Comparison of ENCODE assay signal across 9 cellular contexts in genomic region chr1:180343931-180344406, GRCh38.
A peak's percentile ranks its signal among the peaks of the same experiment; 100 is the strongest.
DNase-seq lines count a peak whose midpoint lies in the region; ATAC-seq, FAIRE-seq and TF ChIP-seq lines count a peak whose summit lies in the region.
"Had no signal": no experiment of that assay in that cellular context is flagged by ENCODE, and none has a peak within 500 bp of the region (broad histone marks: within the 10 kb centered on the region; RNA-seq: fewer than 3 reads in every experiment).

No MANE protein-coding gene starts in this region.

- H3K36me3 ChIP-seq in cardiac muscle cell (no peaks in the 10 kb centered on the region), SK-N-SH (replicated peaks in 1 of 2; ENCODE audit: control insufficient read depth in 1 of 2, insufficient read depth in 2 of 2, low read length in 1 of 2) (no peaks in the 10 kb centered on the region), pancreas (no peaks in the 10 kb centered on the region)

- CTCF ChIA-PET in SK-N-SH (lab: Yijun Ruan, JAX), result no interaction called here

- no peak for TF ChIP-seq RAD21 in SK-N-SH (IDR thresholded peaks at IDR 0.05; ENCODE audit: low read length)

- H3K27me3 ChIP-seq in cardiac muscle cell (no peaks in the 10 kb centered on the region), SK-N-SH (ENCODE audit: insufficient read depth) (no peaks in the 10 kb centered on the region), pancreas (no peaks in the 10 kb centered on the region)

- no peak overlapping the region for H3K4me2 ChIP-seq in SK-N-SH

- H3K9me3 Mint-ChIP-seq in activated T-cell treated with anti-CD3 and anti-CD28 coated beads, Interleukin-2, amount 50 U/mL, for 72 hours, result peaks cover 6% of the 10 kb centered on the region in 2 donors

- POLR2A ChIA-PET in SK-N-SH (lab: Yijun Ruan, JAX), result no interaction called here

- no peaks in the 10 kb centered on the region; the same call in 1 of the 2 replicates for H4K20me1 ChIP-seq in SK-N-SH (ENCODE audit: insufficient read depth)

- H3K9me3 ChIP-seq in cardiac muscle cell (ENCODE audit: low read depth), result no peaks in the 10 kb centered on the region
- no peaks in the 10 kb centered on the region for H3K9me3 ChIP-seq in SK-N-SH
- H3K9me3 ChIP-seq in pancreas, result no peaks in the 10 kb centered on the region

- no peak overlapping the region for H2AFZ ChIP-seq in SK-N-SH (ENCODE audit: low read depth)

- TF ChIP-seq CTCF in cardiac muscle cell (IDR thresholded peaks at IDR 0.05; ENCODE audit: low read depth, low read length) (no peak), NB4 (IDR thresholded peaks at IDR 0.05; ENCODE audit: low read depth, low read length) (no peak), SK-N-SH (IDR thresholded peaks at IDR 0.05) (no peak), pancreas (IDR thresholded peaks at IDR 0.05) (no peak), omental fat pad (IDR thresholded peaks at IDR 0.05) (no peak)

- DNase-seq in cardiac muscle cell (ENCODE audit: low read depth in 1 of 2, low spot score in 1 of 2) (peak; percentile 47 to 65), Right ventricle myocardium inferior (ENCODE audit: missing footprints) (no peak), NB4 (ENCODE audit: low read depth) (peak; percentile 27), SK-N-SH (peak; percentile 24), pancreas (peak in 1 of 6 donors; percentile 27), omental fat pad (ENCODE audit: low spot score) (no peak)
- no peak for DNase-seq in activated CD4-positive, CD25-positive, alpha-beta regulatory T cell treated with anti-CD3 and anti-CD28 coated beads, Interleukin-2, amount 50 U/mL, for 72 hours
- no peak for DNase-seq in activated T-cell treated with anti-CD3 and anti-CD28 coated beads, Interleukin-2, amount 50 U/mL, for 72 hours

- H3K36me3 Mint-ChIP-seq in activated T-cell treated with anti-CD3 and anti-CD28 coated beads, Interleukin-2, amount 50 U/mL, for 72 hours (ENCODE audit: insufficient read depth in 2 of 2), result peaks cover 1 to 10% of the 10 kb centered on the region in 2 donors

- no peak overlapping the region for H3K9ac ChIP-seq in SK-N-SH

- H3K27me3 Mint-ChIP-seq in activated T-cell treated with anti-CD3 and anti-CD28 coated beads, Interleukin-2, amount 50 U/mL, for 72 hours (ENCODE audit: low read depth), result no peaks in the 10 kb centered on the region
- H3K27me3 Mint-ChIP-seq: B cell had no signal

- FAIRE-seq in pancreas (lab: Jason Lieb, UNC), result no peak

- no peak overlapping the region for H3K27ac Mint-ChIP-seq in activated T-cell treated with anti-CD3 and anti-CD28 coated beads, Interleukin-2, amount 50 U/mL, for 72 hours
- H3K27ac Mint-ChIP-seq: B cell had no signal

- no peak for TF ChIP-seq EP300 in SK-N-SH (IDR thresholded peaks at IDR 0.05; ENCODE audit: borderline replicate concordance in 1 of 2, low read depth in 1 of 2, low read length in 1 of 2)

- ATAC-seq in Right ventricle myocardium inferior, result no peak
- peak; percentile 35 to 79 (median 77) for ATAC-seq in pancreas
- no peak for ATAC-seq in omental fat pad (ENCODE audit: low FRiP score)
- no peak for ATAC-seq in activated T-cell treated with anti-CD3 and anti-CD28 coated beads, Interleukin-2, amount 50 U/mL, for 72 hours (replicated peaks in 1 of 2)

- H3F3A ChIP-seq in SK-N-SH (replicated peaks; ENCODE audit: insufficient read depth), result peaks cover 6% of the 10 kb centered on the region

- H3K4me3 ChIP-seq in cardiac muscle cell (no peak overlapping the region), NB4 (ENCODE audit: low read depth, low read length) (no peak overlapping the region), SK-N-SH (ENCODE audit: low read depth in 2 of 2, low read length in 1 of 2) (no peak overlapping the region), pancreas (no peak overlapping the region)

- H3K4me1 ChIP-seq in cardiac muscle cell (ENCODE audit: low read depth), result peaks cover 14% of the 10 kb centered on the region
- H3K4me1 ChIP-seq in SK-N-SH (ENCODE audit: control insufficient read depth in 1 of 2, insufficient read depth in 2 of 2, low read depth in 1 of 2, low read length in 1 of 2), result peaks cover 0 to 7% of the 10 kb centered on the region in 2 experiments; a peak in 3 of 4 replicates
- H3K4me1 ChIP-seq in pancreas, result peaks cover 5 to 16% (median 13%) of the 10 kb centered on the region in 3 donors

- no peaks in the 10 kb centered on the region for H3K4me1 Mint-ChIP-seq in activated T-cell treated with anti-CD3 and anti-CD28 coated beads, Interleukin-2, amount 50 U/mL, for 72 hours (ENCODE audit: low read depth)

- intact Hi-C loops in Right ventricle myocardium inferior (cut with DNase I), result no loop called here
- intact Hi-C loops in pancreas (cut with DNase I), result no loop called here

- TF ChIP-seq POLR2A in NB4 (IDR thresholded peaks at IDR 0.05; ENCODE audit: extremely low read depth, insufficient read length), result no peak

- no peaks in the 10 kb centered on the region for H3K9me2 ChIP-seq in SK-N-SH

- H3K79me2 ChIP-seq in SK-N-SH (ENCODE audit: insufficient read depth), result peaks cover 7% of the 10 kb centered on the region

- H3K27ac ChIP-seq in cardiac muscle cell (peak overlapping the region; percentile 58), SK-N-SH (ENCODE audit: low read depth in 2 of 2, low read length in 1 of 2) (peak overlapping the region in 1 of 2 experiments; percentile 7; a peak in 1 of 4 replicates), pancreas (no peak overlapping the region)

- no peak overlapping the region for H3K4me3 Mint-ChIP-seq in activated T-cell treated with anti-CD3 and anti-CD28 coated beads, Interleukin-2, amount 50 U/mL, for 72 hours
- H3K4me3 Mint-ChIP-seq: B cell had no signal

TF ChIP-seq in SK-N-SH, 30 proteins besides CTCF, POLR2A, EP300 and RAD21:
- TF ChIP-seq TCF12 (IDR thresholded peaks at IDR 0.05) (peak; percentile 64), NFIC (IDR thresholded peaks at IDR 0.05; ENCODE audit: borderline replicate concordance) (peak; percentile 52; the same call in 1 of the 2 replicates), USF1 (IDR thresholded peaks at IDR 0.05; ENCODE audit: borderline replicate concordance, low read depth) (no peak), PBX3 (IDR thresholded peaks at IDR 0.05) (peak; percentile 7; the same call in 1 of the 2 replicates)
TF ChIP-seq in SK-N-SH: peak in this region for 3.

Comparison
In these comparisons a context has a peak if more than half of its experiments do, and no peak if none do; other contexts are left out.
1. DNase-seq: peak in cardiac muscle cell (2 of 2), NB4 (single experiment) and SK-N-SH (single experiment); none in Right ventricle myocardium inferior (single experiment), omental fat pad (single experiment), activated CD4-positive, CD25-positive, alpha-beta regulatory T cell treated with anti-CD3 and anti-CD28 coated beads, Interleukin-2, amount 50 U/mL, for 72 hours (single experiment) and activated T-cell treated with anti-CD3 and anti-CD28 coated beads, Interleukin-2, amount 50 U/mL, for 72 hours (0 of 2).
2. ATAC-seq: peak in pancreas (4 of 4); none in Right ventricle myocardium inferior (single experiment), omental fat pad (single experiment) and activated T-cell treated with anti-CD3 and anti-CD28 coated beads, Interleukin-2, amount 50 U/mL, for 72 hours (0 of 2).